9 cellular contexts compared by ENCODE assay signal in the genomic region with DNA sequence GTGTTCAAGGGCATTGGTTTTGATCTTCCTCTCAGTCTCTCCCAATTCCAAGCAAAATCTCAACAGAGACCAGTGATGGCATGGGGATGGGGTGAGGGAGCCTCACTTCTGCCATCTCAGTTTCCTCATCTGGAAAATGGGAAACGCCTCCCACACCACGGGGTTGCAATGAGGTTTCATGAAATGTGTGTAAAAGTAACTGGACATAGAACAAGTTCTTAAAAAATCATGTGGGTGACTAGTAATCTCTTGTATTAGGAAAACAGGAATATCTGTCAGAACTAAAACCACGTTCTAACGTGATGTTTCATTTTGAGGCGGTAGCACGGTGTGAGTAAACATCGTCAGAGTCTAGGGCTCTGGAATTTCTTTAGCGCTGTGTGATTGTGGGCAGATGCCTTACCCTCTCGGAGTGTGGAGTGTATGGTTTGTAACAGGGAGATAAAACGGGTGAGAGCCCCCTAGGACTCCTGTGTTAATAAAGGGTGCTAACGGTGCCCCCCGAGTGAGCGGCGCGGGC. TPM values are rescaled to one million over a fixed set of nuclear protein-coding genes. Genes with fewer than 3 reads are reported as not detected.
A peak's percentile ranks its signal among the peaks of the same experiment; 100 is the strongest.
DNase-seq lines count a peak whose midpoint lies in the region; ATAC-seq, FAIRE-seq and TF ChIP-seq lines count a peak whose summit lies in the region.
"Had no signal": no experiment of that assay in that cellular context is flagged by ENCODE, and none has a peak within 500 bp of the region (broad histone marks: within the 10 kb centered on the region; RNA-seq: fewer than 3 reads in every experiment).

No MANE protein-coding gene starts in this region.

- TF ChIP-seq CTCF in VCaP (conservative IDR thresholded peaks at IDR 0.05) = no peak

- no peak for DNase-seq in T-helper 1 cell
- peak; percentile 18 for DNase-seq in hepatic stellate cell (ENCODE audit: low spot score)
- no peak for DNase-seq in stimulated activated effector memory CD8-positive, alpha-beta T cell treated with anti-CD3 and anti-CD28 coated beads, Interleukin-12 subunit alpha, Interleukin-12 subunit beta, amount 100 ng/mL, for 72 hours (ENCODE audit: low spot score in 2 of 2)
- no peak for DNase-seq in frontal cortex (ENCODE audit: low spot score in 2 of 2)
- DNase-seq in sciatic nerve (ENCODE audit: low spot score) = no peak

- peak overlapping the region; percentile 87 for H3K4me3 Mint-ChIP-seq in T-helper 1 cell treated with Interleukin-12 subunit alpha and Interleukin-12 subunit beta and Interleukin-4 antibody, amounts not matched to agents 30 μg/mL and 1 μg/mL, for 36 hours
- H3K4me3 Mint-ChIP-seq in stimulated activated effector memory CD8-positive, alpha-beta T cell treated with anti-CD3 and anti-CD28 coated beads, Interleukin-12 subunit alpha, Interleukin-12 subunit beta, amount 100 ng/mL, for 72 hours = peak overlapping the region; percentile 78

- H3K27ac ChIP-seq in VCaP = peak overlapping the region; percentile 76

- intact Hi-C loops in sciatic nerve (cut with DNase I) = no loop called here

- H3K36me3 Mint-ChIP-seq in T-helper 1 cell treated with Interleukin-12 subunit alpha and Interleukin-12 subunit beta and Interleukin-4 antibody, amounts not matched to agents 30 μg/mL and 1 μg/mL, for 36 hours (ENCODE audit: low read depth) = peaks cover 9% of the 10 kb centered on the region
- H3K36me3 Mint-ChIP-seq in stimulated activated effector memory CD8-positive, alpha-beta T cell treated with anti-CD3 and anti-CD28 coated beads, Interleukin-12 subunit alpha, Interleukin-12 subunit beta, amount 100 ng/mL, for 72 hours = peaks cover 4% of the 10 kb centered on the region

- H3K27me3 Mint-ChIP-seq in T-helper 1 cell treated with Interleukin-12 subunit alpha and Interleukin-12 subunit beta and Interleukin-4 antibody, amounts not matched to agents 30 μg/mL and 1 μg/mL, for 36 hours (ENCODE audit: low read depth) = peaks cover 22% of the 10 kb centered on the region

- peaks cover 19% of the 10 kb centered on the region for H3K4me1 Mint-ChIP-seq in T-helper 1 cell treated with Interleukin-12 subunit alpha and Interleukin-12 subunit beta and Interleukin-4 antibody, amounts not matched to agents 30 μg/mL and 1 μg/mL, for 36 hours (ENCODE audit: low read depth)
- H3K4me1 Mint-ChIP-seq in stimulated activated effector memory CD8-positive, alpha-beta T cell treated with anti-CD3 and anti-CD28 coated beads, Interleukin-12 subunit alpha, Interleukin-12 subunit beta, amount 100 ng/mL, for 72 hours = peaks cover 18% of the 10 kb centered on the region

- FAIRE-seq in frontal cortex (lab: Jason Lieb, UNC) = no peak
- FAIRE-seq: G401.6 had no signal

- no peaks in the 10 kb centered on the region for H3K9me3 Mint-ChIP-seq in T-helper 1 cell treated with Interleukin-12 subunit alpha and Interleukin-12 subunit beta and Interleukin-4 antibody, amounts not matched to agents 30 μg/mL and 1 μg/mL, for 36 hours
- H3K9me3 Mint-ChIP-seq in stimulated activated effector memory CD8-positive, alpha-beta T cell treated with anti-CD3 and anti-CD28 coated beads, Interleukin-12 subunit alpha, Interleukin-12 subunit beta, amount 100 ng/mL, for 72 hours = no peaks in the 10 kb centered on the region

- H3K27ac Mint-ChIP-seq in T-helper 1 cell treated with Interleukin-12 subunit alpha and Interleukin-12 subunit beta and Interleukin-4 antibody, amounts not matched to agents 30 μg/mL and 1 μg/mL, for 36 hours = peak overlapping the region; percentile 76
- peak overlapping the region; percentile 27 for H3K27ac Mint-ChIP-seq in stimulated activated effector memory CD8-positive, alpha-beta T cell treated with anti-CD3 and anti-CD28 coated beads, Interleukin-12 subunit alpha, Interleukin-12 subunit beta, amount 100 ng/mL, for 72 hours

- peak; percentile 25 for ATAC-seq in HG02938 (IDR thresholded peaks at IDR 0.05; ENCODE audit: unreplicated experiment)
- peak; percentile 73 for ATAC-seq in stimulated activated effector memory CD8-positive, alpha-beta T cell treated with anti-CD3 and anti-CD28 coated beads, Interleukin-12 subunit alpha, Interleukin-12 subunit beta, amount 100 ng/mL, for 72 hours
- no peak for ATAC-seq in sciatic nerve

RNA-seq across cellular contexts. Expression of a gene that starts 55.5 kb away (rescaled TPM):
- 120 TPM for total RNA-seq in frontal cortex
- total RNA-seq in sciatic nerve = 20.7 TPM
